11 cellular contexts compared by ENCODE assay signal in the genomic region with DNA sequence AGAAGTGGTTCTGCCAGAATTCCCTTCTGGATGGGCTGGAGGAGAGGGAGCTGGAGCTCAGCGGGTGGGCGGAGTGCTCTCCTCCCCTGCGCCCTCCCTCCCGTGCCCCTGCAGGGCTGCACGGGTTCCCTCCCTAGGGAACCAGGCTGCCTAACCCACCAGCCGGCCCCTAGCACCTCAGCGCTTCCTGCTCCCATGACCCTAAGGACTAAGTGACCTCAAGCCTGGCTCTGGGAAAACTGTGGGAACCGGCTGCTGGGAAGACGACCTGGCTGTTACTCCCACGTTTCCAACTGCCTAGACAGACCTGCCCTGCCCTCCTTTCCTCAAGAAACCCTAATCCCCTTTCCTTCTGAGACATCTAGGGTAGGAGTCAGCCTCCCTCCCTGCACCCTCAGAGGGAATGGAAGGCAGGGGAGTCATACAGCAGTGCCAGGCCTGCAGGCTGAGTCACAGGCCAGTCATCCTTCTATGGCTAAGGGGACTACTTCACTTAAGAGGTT. TPM values are rescaled to one million over a fixed set of nuclear protein-coding genes. Genes with fewer than 3 reads are reported as not detected.
DNase-seq lines count a peak whose midpoint lies in the region; ATAC-seq, FAIRE-seq and TF ChIP-seq lines count a peak whose summit lies in the region.
"Had no signal": no experiment of that assay in that cellular context is flagged by ENCODE, and none has a peak within 500 bp of the region (broad histone marks: within the 10 kb centered on the region; RNA-seq: fewer than 3 reads in every experiment).

No MANE protein-coding gene starts in this region.

- TF ChIP-seq EP300 in K562 (IDR thresholded peaks at IDR 0.05; ENCODE audit: low read length), result no peak

- H3K79me2 ChIP-seq in K562 (ENCODE audit: control insufficient read depth, insufficient read depth, low read length), result no peaks in the 10 kb centered on the region

- no peaks in the 10 kb centered on the region for H3K36me3 ChIP-seq in K562 (ENCODE audit: control insufficient read depth, insufficient read depth, low read length)

- no peaks in the 10 kb centered on the region for H3K9me1 ChIP-seq in K562 (ENCODE audit: control insufficient read depth, insufficient read depth, low read length)

- TF ChIP-seq POLR2A in K562 (conservative IDR thresholded peaks at IDR 0.05), result no peak

- TF ChIP-seq RAD21 in K562 (CRISPR knock-in tag; conservative IDR thresholded peaks at IDR 0.05 in 1 of 2, IDR thresholded peaks at IDR 0.05 in 1 of 2), result no peak

- H3K27me3 ChIP-seq in K562 (ENCODE audit: control insufficient read depth in 2 of 2, insufficient read depth in 2 of 2, low read length in 2 of 2), result peaks cover 0 to 48% of the 10 kb centered on the region in 2 experiments; a peak in 2 of 5 replicates

- CTCF ChIA-PET in K562 (lab: Yijun Ruan, JAX; ENCODE audit: low intra/inter-chr PET ratio), result no interaction called here

- no peak overlapping the region for H3K4me3 ChIP-seq in K562

- in situ Hi-C loops in K562 (cut with MboI), result no loop called here

- H3K9me3 ChIP-seq in K562 (replicated peaks; ENCODE audit: control insufficient read depth, insufficient read depth, low read depth, low read length), result no peaks in the 10 kb centered on the region

- DNase-seq in AG20443 (ENCODE audit: low spot score), result peak; percentile 77
- peak; percentile 28 for DNase-seq in LoVo (ENCODE audit: low spot score)
- DNase-seq in K562 (ENCODE audit: extremely low read depth in 1 of 4, low spot score in 3 of 4), result no peak
- DNase-seq in kidney tubule cell (ENCODE audit: low spot score), result peak; percentile 85
- no peak for DNase-seq in mucosa of gallbladder (ENCODE audit: low spot score)
- DNase-seq in DMS 273 (lab: John Stamatoyannopoulos, UW; ENCODE audit: unreplicated experiment), result no peak
- DNase-seq: activated CD8-positive, alpha-beta memory T cell treated with anti-CD3 and anti-CD28 coated beads for 24 hours; COR-L47; NCI-H1930 had no signal

- ATAC-seq in K562 (no peak), GM21447 (IDR thresholded peaks at IDR 0.05; ENCODE audit: unreplicated experiment) (no peak), HG03520 (IDR thresholded peaks at IDR 0.05; ENCODE audit: unreplicated experiment) (no peak)

- POLR2A ChIA-PET in K562 (lab: Yijun Ruan, JAX), result no interaction called here

- no peak overlapping the region for H2AFZ ChIP-seq in K562 (ENCODE audit: low read depth, low read length)

- intact Hi-C loops in K562 (cut with micrococcal nuclease), result no loop called here

- H3K4me1 ChIP-seq in K562 (replicated peaks in 1 of 2; ENCODE audit: control insufficient read depth in 2 of 2, insufficient read depth in 2 of 2, low read length in 2 of 2), result peaks cover 0 to 12% of the 10 kb centered on the region in 2 experiments; a peak in 2 of 5 replicates

- TF ChIP-seq CTCF in K562 (IDR thresholded peaks at IDR 0.05 in 2 of 3, conservative IDR thresholded peaks at IDR 0.05 in 1 of 3; ENCODE audit: insufficient read depth in 2 of 3, low read depth in 1 of 3, low read length in 3 of 3), result no peak

- no peak overlapping the region for H3K27ac ChIP-seq in K562 (ENCODE audit: extremely low read depth, low read depth, low read length)

- H3K4me2 ChIP-seq in K562 (ENCODE audit: insufficient read depth, low read length), result no peak overlapping the region

- FAIRE-seq in K562 (lab: Jason Lieb, UNC), result peak; percentile 6

- peak overlapping the region in 1 of 2 experiments; percentile 20; a peak in 2 of 4 replicates for H3K9ac ChIP-seq in K562 (ENCODE audit: insufficient read depth in 1 of 2, low read depth in 2 of 2, low read length in 2 of 2)

- no peaks in the 10 kb centered on the region for H4K20me1 ChIP-seq in K562 (replicated peaks; ENCODE audit: control insufficient read depth, insufficient read depth, low read length)

- 11% methylated on average over 3 of the region's 10 CpGs for WGBS in K562 (ENCODE audit: insufficient coverage, low coverage, missing lambda C conversion rate)

- no TSS peak for BruUV-seq in K562 (replicated peaks; lab: Mats Ljungman, UMichigan)

TF ChIP-seq in K562, 482 proteins besides CTCF, POLR2A, EP300 and RAD21:
- TF ChIP-seq FOSL1 (tag; conservative IDR thresholded peaks at IDR 0.05), result peak; percentile 82
- no peak for TF ChIP-seq MIER1 (IDR thresholded peaks at IDR 0.05; ENCODE audit: low read depth)
- TF ChIP-seq ATF3 (IDR thresholded peaks at IDR 0.05), result peak; percentile 36; the same call in 1 of the 2 replicates
- TF ChIP-seq ATF3 (CRISPR knock-in tag; conservative IDR thresholded peaks at IDR 0.05), result no peak
- no peak for TF ChIP-seq ZNF124 (CRISPR knock-in tag; IDR thresholded peaks at IDR 0.05)

RNA-seq across cellular contexts. Expression of gene SLC6A12, which starts 31.5 kb away (rescaled TPM):
- total RNA-seq in K562 (2011; cell fraction: chromatin; rRNA removed; ENCODE audit: low replicate concordance), result 0.32 TPM in 1 of 2 replicates, not detected in the other
- not detected in 2 replicates for total RNA-seq in K562 (2011; cell fraction: nucleolus; rRNA removed)
- not detected in 2 replicates for total RNA-seq in K562 (2011; cell fraction: nucleoplasm; rRNA removed)
- total RNA-seq in K562 (2014; rRNA removed) (not detected in 2 replicates), K562 (2014; rRNA removed; fragmentation: Illumina TruSeq; extraction: Trizol) (not detected in 2 replicates), K562 (2015; rRNA removed; fragmentation: Illumina TruSeq; extraction: Trizol) (not detected in 2 replicates), K562 (2021) (not detected in 2 replicates), mucosa of gallbladder (1.2 TPM)
- polyA plus RNA-seq in K562 (2011; rRNA removed) (0.04 TPM in 1 of 2 replicates, not detected in the other), K562 (2014; fragmentation: Illumina TruSeq; extraction: Trizol) (not detected in 2 replicates), K562 (2014; fragmentation: Nextera tagmentation; extraction: Ambion mirVana) (not detected), K562 (2014; rRNA removed) (not detected in 2 replicates)
- polyA plus RNA-seq in K562 (2011; cell fraction: cytosol; rRNA removed), result 0.03 TPM in 1 of 2 replicates, not detected in the other
- polyA plus RNA-seq in K562 (2011; cell fraction: nucleus; rRNA removed), result 0.28 TPM in 1 of 2 replicates, not detected in the other
- 0.46 TPM in 1 of 2 replicates, not detected in the other for polyA plus RNA-seq in K562 (2012)
- polyA minus RNA-seq in K562 (2011; rRNA and poly(A)+ RNA removed), result 0.14 TPM in 1 of 2 replicates, not detected in the other
- polyA minus RNA-seq in K562 (2011; cell fraction: cytosol; rRNA and poly(A)+ RNA removed), result not detected in 2 replicates
- not detected in 2 replicates for polyA minus RNA-seq in K562 (2011; cell fraction: nucleus; rRNA and poly(A)+ RNA removed)

Comparison
In these comparisons a context has a peak if more than half of its experiments do, and no peak if none do; other contexts are left out.
1. DNase-seq: peak in AG20443 (single experiment), LoVo (single experiment) and kidney tubule cell (single experiment); none in K562 (0 of 4), mucosa of gallbladder (single experiment) and DMS 273 (single experiment).